1 cellular context compared by ENCODE assay signal in the genomic region with DNA sequence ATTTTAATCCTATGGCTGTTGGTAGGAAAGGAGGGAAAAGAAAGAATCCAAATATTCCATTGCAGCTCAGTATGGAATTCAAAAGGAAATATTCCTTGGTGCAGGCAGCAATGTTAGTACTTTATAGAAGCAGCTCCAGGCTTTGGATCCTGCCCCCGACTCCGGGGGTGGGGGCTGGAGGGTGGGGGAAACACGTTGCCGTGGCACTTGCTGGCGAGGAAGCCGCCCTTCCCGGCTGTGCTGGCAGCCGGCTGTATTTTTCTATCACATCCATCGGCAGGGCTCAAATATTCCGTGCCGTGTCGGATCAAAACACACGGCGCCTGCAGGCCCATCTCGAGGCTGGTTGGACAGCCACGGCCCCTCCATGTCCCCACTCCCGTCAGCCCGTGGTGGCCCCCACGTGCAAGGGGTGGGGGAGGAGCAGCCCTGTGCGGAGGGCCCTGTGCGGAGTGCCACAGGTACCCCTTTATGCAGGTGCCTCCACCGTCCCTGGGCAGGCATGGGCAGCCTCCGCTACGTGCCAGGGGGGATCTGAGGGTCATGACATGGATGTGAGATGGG.
TF ChIP-seq lines count a peak whose summit lies in the region.

No MANE protein-coding gene starts in this region.

TF ChIP-seq in WTC11, 78 proteins besides CTCF, POLR2A, EP300 and RAD21 (continued from another document):
- TF ChIP-seq, protein P1, sequence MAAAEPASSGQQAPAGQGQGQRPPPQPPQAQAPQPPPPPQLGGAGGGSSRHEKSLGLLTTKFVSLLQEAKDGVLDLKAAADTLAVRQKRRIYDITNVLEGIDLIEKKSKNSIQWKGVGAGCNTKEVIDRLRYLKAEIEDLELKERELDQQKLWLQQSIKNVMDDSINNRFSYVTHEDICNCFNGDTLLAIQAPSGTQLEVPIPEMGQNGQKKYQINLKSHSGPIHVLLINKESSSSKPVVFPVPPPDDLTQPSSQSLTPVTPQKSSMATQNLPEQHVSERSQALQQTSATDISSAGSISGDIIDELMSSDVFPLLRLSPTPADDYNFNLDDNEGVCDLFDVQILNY (CRISPR knock-in tag; IDR thresholded peaks at IDR 0.05) = no peak
- TF ChIP-seq MXD4 (CRISPR knock-in tag; IDR thresholded peaks at IDR 0.05; ENCODE audit: borderline replicate concordance) = no peak
- TF ChIP-seq, protein P2, sequence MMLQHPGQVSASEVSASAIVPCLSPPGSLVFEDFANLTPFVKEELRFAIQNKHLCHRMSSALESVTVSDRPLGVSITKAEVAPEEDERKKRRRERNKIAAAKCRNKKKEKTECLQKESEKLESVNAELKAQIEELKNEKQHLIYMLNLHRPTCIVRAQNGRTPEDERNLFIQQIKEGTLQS (CRISPR knock-in tag; conservative IDR thresholded peaks at IDR 0.05) = no peak
